In the genomic region with DNA sequence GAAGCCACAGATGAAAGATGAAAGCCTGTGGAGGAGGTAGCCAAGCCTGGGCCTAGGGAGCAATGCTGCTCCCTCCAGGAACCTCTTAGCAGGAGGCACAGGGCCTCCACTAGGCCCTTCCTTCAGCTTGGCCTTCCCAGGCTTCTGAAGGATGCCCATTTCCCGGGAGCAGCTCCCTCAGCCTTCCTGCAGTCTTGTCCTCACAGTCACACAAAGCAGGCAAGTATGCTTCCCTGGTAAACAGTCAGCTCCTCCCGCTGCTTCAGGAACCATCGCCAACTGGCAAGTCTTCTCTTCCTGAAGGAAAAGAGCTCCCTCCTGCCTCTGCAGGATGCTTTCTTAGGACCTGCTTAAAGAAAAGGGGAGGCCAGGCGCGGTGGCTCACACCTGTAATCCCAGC, we compare ENCODE assay signal across 1 cellular context.
TF ChIP-seq lines count a peak whose summit lies in the region.

No MANE protein-coding gene starts in this region.

TF ChIP-seq in endothelial cell of umbilical vein, 7 proteins besides CTCF, POLR2A, EP300 and RAD21:
- TF ChIP-seq, protein P1, sequence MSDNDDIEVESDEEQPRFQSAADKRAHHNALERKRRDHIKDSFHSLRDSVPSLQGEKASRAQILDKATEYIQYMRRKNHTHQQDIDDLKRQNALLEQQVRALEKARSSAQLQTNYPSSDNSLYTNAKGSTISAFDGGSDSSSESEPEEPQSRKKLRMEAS (IDR thresholded peaks at IDR 0.05; ENCODE audit: insufficient read depth, insufficient read length): no peak
- TF ChIP-seq GATA2 (IDR thresholded peaks at IDR 0.05; ENCODE audit: insufficient read depth, insufficient read length, low read depth, low read length): no peak
- TF ChIP-seq JUN (IDR thresholded peaks at IDR 0.05; ENCODE audit: borderline replicate concordance, insufficient read depth, insufficient read length, low read depth): no peak
- no peak for TF ChIP-seq EZH2 (IDR thresholded peaks at IDR 0.05; ENCODE audit: borderline replicate concordance, low read depth, low read length, severe bottlenecking)
- no peak for TF ChIP-seq MYC (IDR thresholded peaks at IDR 0.05; ENCODE audit: low read depth, low read length)
- TF ChIP-seq FOS (IDR thresholded peaks at IDR 0.05; ENCODE audit: borderline replicate concordance, insufficient read depth, low read length): no peak
- TF ChIP-seq POLR2AphosphoS5 (IDR thresholded peaks at IDR 0.05; ENCODE audit: insufficient read depth, low read depth, low read length): no peak
